17 cellular contexts compared by ENCODE assay signal in genomic region chr6:134309227-134309626, GRCh38. TPM values are rescaled to one million over a fixed set of nuclear protein-coding genes. Genes with fewer than 3 reads are reported as not detected.
DNase-seq lines count a peak whose midpoint lies in the region; ATAC-seq and TF ChIP-seq lines count a peak whose summit lies in the region.
"Had no signal": no experiment of that assay in that cellular context is flagged by ENCODE, and none has a peak within 500 bp of the region (broad histone marks: within the 10 kb centered on the region; RNA-seq: fewer than 3 reads in every experiment).

No MANE protein-coding gene starts in this region.

- H4K8ac ChIP-seq in IMR-90 (ENCODE audit: low read depth in 2 of 2, low read length in 2 of 2), result no peak overlapping the region

- H3K9ac ChIP-seq in IMR-90 (ENCODE audit: low read depth, low read length), result no peak overlapping the region

- ATAC-seq in IMR-90 (ENCODE audit: low read depth) (no peak), natural killer cell (no peak)
- no peak for ATAC-seq in stimulated activated naive CD8-positive, alpha-beta T cell treated with anti-CD3 and anti-CD28 coated beads, Interleukin-15, Interleukin-2, amounts not matched to agents 100 U/mL and 50 U/mL, for 24 hours
- ATAC-seq: HCT116 had no signal

- CTCF ChIA-PET in IMR-90 (lab: Yijun Ruan, JAX), result no interaction called here

- POLR2A ChIA-PET in IMR-90 (lab: Charles Lee; ENCODE audit: unreplicated experiment), result no interaction called here

- peaks cover 11 to 14% of the 10 kb centered on the region in 2 donors for H3K27me3 Mint-ChIP-seq in natural killer cell (ENCODE audit: low read depth in 2 of 2)

- H3K56ac ChIP-seq in IMR-90 (ENCODE audit: extremely low read depth, insufficient read depth, low read length), result no peak overlapping the region

- H3K9me3 ChIP-seq in IMR-90 (ENCODE audit: control insufficient read depth, insufficient read depth, low read length), result no peaks in the 10 kb centered on the region
- H3K9me3 ChIP-seq: Caco-2 had no signal

- H4K5ac ChIP-seq in IMR-90 (ENCODE audit: low read depth, low read length), result no peak overlapping the region

- no peaks in the 10 kb centered on the region for H4K20me1 ChIP-seq in IMR-90 (ENCODE audit: insufficient read depth, low read length)

- H2AK5ac ChIP-seq in IMR-90 (ENCODE audit: low read depth, low read length), result no peak overlapping the region

- H3K4ac ChIP-seq in IMR-90 (ENCODE audit: low read depth, low read length), result no peak overlapping the region

- no peak for TF ChIP-seq POLR2A in IMR-90 (IDR thresholded peaks at IDR 0.05; ENCODE audit: low read depth, low read length)

- no peak overlapping the region for H3K14ac ChIP-seq in IMR-90 (replicated peaks; ENCODE audit: low read depth, low read length)

- H3K18ac ChIP-seq in IMR-90 (ENCODE audit: low read depth, low read length), result no peak overlapping the region

- dilution Hi-C loops in IMR-90 (cut with HindIII; ENCODE audit: low sequenced_read_pairs, unreplicated experiment), result no loop called here

- H3K79me1 ChIP-seq in IMR-90 (ENCODE audit: low read depth in 1 of 2, low read length in 2 of 2), result no peaks in the 10 kb centered on the region

- no peak overlapping the region for H2BK20ac ChIP-seq in IMR-90 (ENCODE audit: low read depth, low read length)

- no peaks in the 10 kb centered on the region for H3K27me3 ChIP-seq in IMR-90 (ENCODE audit: control insufficient read depth, insufficient read depth, low read length)

- no peak overlapping the region for H2BK5ac ChIP-seq in IMR-90 (ENCODE audit: low read depth, low read length, poor library complexity, severe bottlenecking)

- H3K36me3 ChIP-seq in IMR-90 (ENCODE audit: control insufficient read depth, insufficient read depth, low read length), result no peaks in the 10 kb centered on the region

- H4K91ac ChIP-seq in IMR-90 (ENCODE audit: insufficient read depth, low read depth, low read length), result no peak overlapping the region

- no CpG with 5 or more reads among the region's 3 CpGs for WGBS in IMR-90 (ENCODE audit: extremely low coverage in 2 of 2, insufficient read length in 1 of 2), 2 experiments

- DNase-seq in IMR-90 (no peak), caudate nucleus (lab: John Stamatoyannopoulos, UW) (peak in 14 of 61 donors; percentile 13 to 95 (median 24)), midbrain (lab: John Stamatoyannopoulos, UW) (peak; percentile 38), natural killer cell (no peak), NCI-H2081 (lab: John Stamatoyannopoulos, UW) (no peak)
- no peak for DNase-seq in stimulated activated naive CD8-positive, alpha-beta T cell treated with anti-CD3 and anti-CD28 coated beads, Interleukin-15, Interleukin-2, amounts not matched to agents 100 U/mL and 50 U/mL, for 24 hours
- DNase-seq: Caco-2; CD4-positive, CD25-positive, alpha-beta regulatory T cell; DMS153; EL; KG1; NCI-H1092; NCI-H146; NCI-H2081 treated with DMSO at 0.1 percent for 48 hours; NCI-H524 had no signal

- H3K23ac ChIP-seq in IMR-90 (ENCODE audit: low read depth, low read length), result no peak overlapping the region

- no peak overlapping the region for H2BK120ac ChIP-seq in IMR-90 (ENCODE audit: low read depth, low read length)

- no peak overlapping the region for H3K27ac Mint-ChIP-seq in natural killer cell

- BruUV-seq in IMR-90 (replicated peaks; lab: Mats Ljungman, UMichigan), result no TSS peak

- no peak for TF ChIP-seq RAD21 in IMR-90 (IDR thresholded peaks at IDR 0.05; ENCODE audit: low read length)

- H3K4me1 Mint-ChIP-seq in natural killer cell, result no peaks in the 10 kb centered on the region

- H3K4me2 ChIP-seq in IMR-90 (ENCODE audit: low read depth, low read length), result no peak overlapping the region

- H3K4me1 ChIP-seq in IMR-90 (ENCODE audit: control insufficient read depth, insufficient read depth, low read length), result peaks cover 2% of the 10 kb centered on the region; the same call in 1 of the 2 replicates
- H3K4me1 ChIP-seq: Caco-2 had no signal

- 0 out of 3 replicates have a peak overlapping the region, but pooled peaks have one; percentile 59 for H2BK15ac ChIP-seq in IMR-90 (ENCODE audit: low read depth, low read length)

- H2AK9ac ChIP-seq in IMR-90 (replicated peaks; ENCODE audit: low read depth, low read length, poor library complexity), result no peak overlapping the region

- H3K9me1 ChIP-seq in IMR-90 (ENCODE audit: insufficient read depth, low read length), result no peaks in the 10 kb centered on the region

- no peak overlapping the region for H3K4me3 Mint-ChIP-seq in natural killer cell
- H3K4me3 Mint-ChIP-seq: CD4-positive, CD25-positive, alpha-beta regulatory T cell had no signal

- TF ChIP-seq CTCF in IMR-90 (conservative IDR thresholded peaks at IDR 0.05; ENCODE audit: low read depth, low read length) (no peak), natural killer cell (IDR thresholded peaks at IDR 0.05) (no peak)

- H3K9me3 Mint-ChIP-seq in natural killer cell, result no peaks in the 10 kb centered on the region

- no peak overlapping the region for H3K27ac ChIP-seq in IMR-90 (ENCODE audit: insufficient read depth, low read length)
- peak overlapping the region; percentile 65 for H3K27ac ChIP-seq in caudate nucleus (ENCODE audit: low read depth, low read length)
- peak overlapping the region; percentile 50 for H3K27ac ChIP-seq in temporal lobe (ENCODE audit: low read depth, low read length)

- intact Hi-C loops in IMR-90 (cut with micrococcal nuclease), result no loop called here
- intact Hi-C loops in natural killer cell (cut with micrococcal nuclease), result no loop called here

- H3K4me3 ChIP-seq in IMR-90 (ENCODE audit: insufficient read depth, low read depth, low read length), result no peak overlapping the region

- in situ Hi-C loops in IMR-90 (cut with MboI; ENCODE audit: low sequenced_read_pairs), result no loop called here

- no peaks in the 10 kb centered on the region for H3K36me3 Mint-ChIP-seq in natural killer cell
- H3K36me3 Mint-ChIP-seq: CD4-positive, CD25-positive, alpha-beta regulatory T cell had no signal

- no peak overlapping the region for H2AFZ ChIP-seq in IMR-90 (replicated peaks; ENCODE audit: low read length, poor library complexity)

TF ChIP-seq in IMR-90, 13 proteins besides CTCF, POLR2A, EP300 and RAD21:
- TF ChIP-seq SMC3 (IDR thresholded peaks at IDR 0.05; ENCODE audit: low read depth, low read length), result no peak
- TF ChIP-seq RCOR1 (IDR thresholded peaks at IDR 0.05; ENCODE audit: insufficient replicate concordance, low read length), result no peak
- no peak for TF ChIP-seq CEBPB (IDR thresholded peaks at IDR 0.05; ENCODE audit: low read depth, low read length)
- TF ChIP-seq BHLHE40 (IDR thresholded peaks at IDR 0.05; ENCODE audit: low read depth, low read length), result no peak
- TF ChIP-seq ELK1 (IDR thresholded peaks at IDR 0.05; ENCODE audit: borderline replicate concordance, low read depth, low read length), result no peak
- TF ChIP-seq MAFK (IDR thresholded peaks at IDR 0.05; ENCODE audit: low read depth, low read length), result no peak
- no peak for TF ChIP-seq MXI1 (IDR thresholded peaks at IDR 0.05; ENCODE audit: borderline replicate concordance, low read depth, low read length)
- TF ChIP-seq CHD1 (IDR thresholded peaks at IDR 0.05; ENCODE audit: low read depth, low read length), result no peak
- no peak for TF ChIP-seq FOS (IDR thresholded peaks at IDR 0.05; ENCODE audit: low read depth, low read length)
- TF ChIP-seq MAZ (IDR thresholded peaks at IDR 0.05; ENCODE audit: borderline replicate concordance, low read depth, low read length), result no peak
- TF ChIP-seq NFE2L2 (IDR thresholded peaks at IDR 0.05; ENCODE audit: low read depth, low read length), result no peak
- no peak for TF ChIP-seq RFX5 (IDR thresholded peaks at IDR 0.05; ENCODE audit: low read depth, low read length)
- no peak for TF ChIP-seq USF2 (IDR thresholded peaks at IDR 0.05; ENCODE audit: low read depth, low read length)

RNA-seq across cellular contexts. Expression of gene SGK1, which starts 8.7 kb away (rescaled TPM):
- total RNA-seq in IMR-90 (2012; rRNA removed) (121 and 211 TPM in 2 replicates), temporal lobe (30.5 TPM), natural killer cell (10 to 100 TPM; 31.8 to 89.6 (median 33.3) TPM)
- 255 and 410 TPM in 2 replicates for polyA plus RNA-seq in IMR-90 (2012; rRNA removed)
- 111 and 118 TPM in 2 replicates for polyA plus RNA-seq in IMR-90 (2012; cell fraction: cytosol; rRNA removed)
- 701 and 2,036 TPM in 2 replicates for polyA plus RNA-seq in IMR-90 (2012; cell fraction: nucleus; rRNA removed; ENCODE audit: low replicate concordance)
